15 cellular contexts compared by ENCODE assay signal in the genomic region with DNA sequence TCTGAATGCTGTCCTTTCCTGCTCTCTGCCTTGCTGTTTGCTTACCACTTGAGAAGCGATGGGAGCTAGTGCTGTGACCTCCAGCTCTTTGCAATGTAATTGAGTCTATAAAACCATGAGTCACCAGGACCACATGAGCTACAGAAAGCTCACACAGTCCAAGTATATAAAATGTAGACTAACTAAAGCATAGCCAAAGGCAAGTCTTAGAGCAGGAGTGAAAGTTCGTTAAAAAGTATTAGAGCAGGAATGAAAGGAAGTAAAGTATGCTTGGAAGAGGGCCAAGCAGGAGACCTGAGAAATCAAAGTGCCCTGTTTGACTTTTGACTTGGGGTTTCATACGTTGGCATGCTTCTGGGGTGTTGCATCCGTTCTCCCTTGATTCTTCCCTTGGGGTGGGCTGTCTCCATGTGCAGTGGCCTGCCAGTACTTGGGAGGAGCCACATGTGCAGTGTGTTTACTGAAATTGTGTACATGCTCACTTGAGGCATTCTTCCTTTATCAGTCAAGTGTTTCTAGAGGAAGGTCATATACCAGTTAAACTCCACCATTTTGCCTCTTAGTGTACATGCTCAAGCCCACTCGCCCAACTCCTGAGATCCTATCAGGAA.
DNase-seq lines count a peak whose midpoint lies in the region; ATAC-seq, FAIRE-seq and TF ChIP-seq lines count a peak whose summit lies in the region.
"Had no signal": no experiment of that assay in that cellular context is flagged by ENCODE, and none has a peak within 500 bp of the region (broad histone marks: within the 10 kb centered on the region; RNA-seq: fewer than 3 reads in every experiment).

No MANE protein-coding gene starts in this region.

- H3K36me3 ChIP-seq in lower lobe of right lung (no peaks in the 10 kb centered on the region), ovary (no peaks in the 10 kb centered on the region)
- H3K36me3 ChIP-seq: pancreas, upper lobe of left lung had no signal

- no peaks in the 10 kb centered on the region for H3K9me3 ChIP-seq in lower lobe of right lung
- H3K9me3 ChIP-seq in ovary = no peaks in the 10 kb centered on the region
- H3K9me3 ChIP-seq: pancreas, upper lobe of left lung had no signal

- H3K4me3 Mint-ChIP-seq in activated T-helper 1 cell treated with anti-CD3 and anti-CD28 coated beads, Interleukin-12 subunit alpha, Interleukin-12 subunit beta, Interleukin-2, Interleukin-4 antibody, amounts not matched to agents 30 ng/mL and 10 ng/mL and 1 ng/mL, durations not matched to agents 14 hours and 24 hours and 36 hours = no peak overlapping the region

- H3K9me3 Mint-ChIP-seq in activated T-helper 1 cell treated with anti-CD3 and anti-CD28 coated beads, Interleukin-12 subunit alpha, Interleukin-12 subunit beta, Interleukin-2, Interleukin-4 antibody, amounts not matched to agents 30 ng/mL and 10 ng/mL and 1 ng/mL, durations not matched to agents 14 hours and 24 hours and 36 hours = no peaks in the 10 kb centered on the region

- no peaks in the 10 kb centered on the region for H3K4me1 Mint-ChIP-seq in activated T-helper 1 cell treated with anti-CD3 and anti-CD28 coated beads, Interleukin-12 subunit alpha, Interleukin-12 subunit beta, Interleukin-2, Interleukin-4 antibody, amounts not matched to agents 30 ng/mL and 10 ng/mL and 1 ng/mL, durations not matched to agents 14 hours and 24 hours and 36 hours (ENCODE audit: low read depth)

- no peak for TF ChIP-seq EP300 in ovary (IDR thresholded peaks at IDR 0.05)

- no peak for TF ChIP-seq POLR2A in GM12892 (IDR thresholded peaks at IDR 0.05; ENCODE audit: low read depth, low read length)
- no peak for TF ChIP-seq POLR2A in ovary (IDR thresholded peaks at IDR 0.05)

- ATAC-seq in lower lobe of right lung (peak; percentile 41 to 69), Right ventricle myocardium superior (ENCODE audit: poor library complexity) (no peak)
- ATAC-seq: pancreas, Right ventricle myocardium inferior had no signal

- peaks cover 5% of the 10 kb centered on the region for H3K4me1 ChIP-seq in lower lobe of right lung
- no peaks in the 10 kb centered on the region for H3K4me1 ChIP-seq in ovary (ENCODE audit: insufficient read depth)
- H3K4me1 ChIP-seq: pancreas had no signal

- no peak overlapping the region for H3K4me3 ChIP-seq in lower lobe of right lung
- no peak overlapping the region for H3K4me3 ChIP-seq in ovary
- H3K4me3 ChIP-seq: pancreas, upper lobe of left lung had no signal

- peaks cover 8% of the 10 kb centered on the region for H3K27me3 Mint-ChIP-seq in activated T-helper 1 cell treated with anti-CD3 and anti-CD28 coated beads, Interleukin-12 subunit alpha, Interleukin-12 subunit beta, Interleukin-2, Interleukin-4 antibody, amounts not matched to agents 30 ng/mL and 10 ng/mL and 1 ng/mL, durations not matched to agents 14 hours and 24 hours and 36 hours (ENCODE audit: insufficient read depth)

- no peaks in the 10 kb centered on the region for H3K27me3 ChIP-seq in lower lobe of right lung (ENCODE audit: low read depth)
- no peaks in the 10 kb centered on the region for H3K27me3 ChIP-seq in ovary
- H3K27me3 ChIP-seq: pancreas, upper lobe of left lung had no signal

- DNase-seq in DMS53 treated with DMSO at 0.1 percent for 48 hours (lab: John Stamatoyannopoulos, UW; ENCODE audit: unreplicated experiment) (peak; percentile 84), NCI-H2029 treated with DMSO at 0.1 percent for 48 hours (lab: John Stamatoyannopoulos, UW) (peak; percentile 30), astrocyte of the hippocampus (ENCODE audit: low read depth, low spot score) (peak; percentile 46), lower lobe of right lung (no peak), GM12892 (ENCODE audit: insufficient read length) (no peak), Right ventricle myocardium superior (no peak), ovary (no peak)
- no peak for DNase-seq in activated T-helper 1 cell treated with anti-CD3 and anti-CD28 coated beads, Interleukin-12 subunit alpha, Interleukin-12 subunit beta, Interleukin-2, Interleukin-4 antibody, amounts not matched to agents 30 ng/mL and 10 ng/mL and 1 ng/mL, durations not matched to agents 14 hours and 24 hours and 36 hours (ENCODE audit: low spot score)
- DNase-seq: activated naive CD4-positive, alpha-beta T cell treated with Interleukin-2 at 50 U/mL for 16 hours; DND-41; NCI-H1105; pancreas; upper lobe of left lung had no signal

- FAIRE-seq in GM12892 (lab: Jason Lieb, UNC) = no peak
- FAIRE-seq: endometrium, pancreas had no signal

- 86 to 93% (median 88%) methylated on average over 5 of the region's 5 CpGs for WGBS in ovary, 3 donors

- no peak for TF ChIP-seq CTCF in lower lobe of right lung (IDR thresholded peaks at IDR 0.05)
- no peak for TF ChIP-seq CTCF in ovary (IDR thresholded peaks at IDR 0.05)

- no peak overlapping the region for H3K27ac Mint-ChIP-seq in activated T-helper 1 cell treated with anti-CD3 and anti-CD28 coated beads, Interleukin-12 subunit alpha, Interleukin-12 subunit beta, Interleukin-2, Interleukin-4 antibody, amounts not matched to agents 30 ng/mL and 10 ng/mL and 1 ng/mL, durations not matched to agents 14 hours and 24 hours and 36 hours

- intact Hi-C loops in lower lobe of right lung (cut with DNase I) = no loop called here
- intact Hi-C loops in Right ventricle myocardium superior (cut with DNase I) = no loop called here
- intact Hi-C loops in ovary (cut with DNase I) = no loop called here
- intact Hi-C loops in activated T-helper 1 cell treated with anti-CD3 and anti-CD28 coated beads, Interleukin-12 subunit alpha, Interleukin-12 subunit beta, Interleukin-2, Interleukin-4 antibody, amounts not matched to agents 30 ng/mL and 10 ng/mL and 1 ng/mL, durations not matched to agents 14 hours and 24 hours and 36 hours (cut with micrococcal nuclease) = no loop called here

- H3K27ac ChIP-seq in lower lobe of right lung (no peak overlapping the region), ovary (no peak overlapping the region)
- H3K27ac ChIP-seq: pancreas, upper lobe of left lung had no signal

- no peaks in the 10 kb centered on the region for H3K36me3 Mint-ChIP-seq in activated T-helper 1 cell treated with anti-CD3 and anti-CD28 coated beads, Interleukin-12 subunit alpha, Interleukin-12 subunit beta, Interleukin-2, Interleukin-4 antibody, amounts not matched to agents 30 ng/mL and 10 ng/mL and 1 ng/mL, durations not matched to agents 14 hours and 24 hours and 36 hours (ENCODE audit: low read depth)

Comparison
In these comparisons a context has a peak if more than half of its experiments do, and no peak if none do; other contexts are left out.
1. DNase-seq: peak in DMS53 treated with DMSO at 0.1 percent for 48 hours (single experiment), NCI-H2029 treated with DMSO at 0.1 percent for 48 hours (single experiment) and astrocyte of the hippocampus (single experiment); none in lower lobe of right lung (single experiment), GM12892 (single experiment), Right ventricle myocardium superior (single experiment), ovary (0 of 5) and activated T-helper 1 cell treated with anti-CD3 and anti-CD28 coated beads, Interleukin-12 subunit alpha, Interleukin-12 subunit beta, Interleukin-2, Interleukin-4 antibody, amounts not matched to agents 30 ng/mL and 10 ng/mL and 1 ng/mL, durations not matched to agents 14 hours and 24 hours and 36 hours (single experiment).